Comparison of ENCODE assay signal across 16 cellular contexts in the genomic region with DNA sequence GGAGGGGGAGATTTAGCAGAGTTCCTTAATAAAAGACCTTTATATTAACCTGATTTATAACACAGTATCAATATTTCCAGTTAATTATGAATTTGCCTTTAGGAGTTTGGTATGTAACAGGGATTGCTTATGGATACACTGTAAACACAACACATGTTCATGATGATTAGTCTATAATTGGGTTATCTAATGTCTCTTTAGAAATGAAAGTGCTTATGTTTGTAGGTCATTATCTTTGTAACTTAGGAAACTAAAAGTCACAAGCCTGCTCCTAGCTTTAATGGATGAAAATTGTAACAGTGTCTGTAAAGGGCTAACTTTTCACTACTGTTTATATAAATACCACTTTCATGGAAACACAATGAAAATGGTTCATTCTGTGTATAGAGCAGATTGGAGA. TPM values are rescaled to one million over a fixed set of nuclear protein-coding genes. Genes with fewer than 3 reads are reported as not detected.
DNase-seq lines count a peak whose midpoint lies in the region; ATAC-seq, FAIRE-seq and TF ChIP-seq lines count a peak whose summit lies in the region.
"Had no signal": no experiment of that assay in that cellular context is flagged by ENCODE, and none has a peak within 500 bp of the region (broad histone marks: within the 10 kb centered on the region; RNA-seq: fewer than 3 reads in every experiment).

No MANE protein-coding gene starts in this region.

- peak overlapping the region in 11 of 12 donors; percentile 1 to 98 (median 77) for H3K27ac ChIP-seq in heart left ventricle
- H3K27ac ChIP-seq: BLaER1 treated with 17β-estradiol and CSF1 and Interleukin-3, amounts not matched to agents 10 nM and 100 nM; HL-60 had no signal

- H3K27me3 ChIP-seq in heart left ventricle, result no peaks in the 10 kb centered on the region
- H3K27me3 ChIP-seq: BLaER1 treated with 17β-estradiol and CSF1 and Interleukin-3, amounts not matched to agents 10 nM and 100 nM had no signal

- H3K36me3 ChIP-seq in heart left ventricle, result no peaks in the 10 kb centered on the region
- H3K36me3 ChIP-seq: BLaER1 treated with 17β-estradiol and CSF1 and Interleukin-3, amounts not matched to agents 10 nM and 100 nM had no signal

- H3K4me3 ChIP-seq in heart left ventricle, result peak overlapping the region in 9 of 12 donors; percentile 2 to 88 (median 12)
- H3K4me3 ChIP-seq: BLaER1 treated with 17β-estradiol and CSF1 and Interleukin-3, amounts not matched to agents 10 nM and 100 nM; GM23338 had no signal

- DNase-seq in Right ventricle myocardium inferior (ENCODE audit: missing footprints) (no peak), cardiac septum (ENCODE audit: low spot score) (no peak), heart left ventricle (no peak), GM13977 (ENCODE audit: low spot score) (no peak), T-helper 1 cell (no peak), kidney tubule cell (ENCODE audit: low spot score) (no peak)
- DNase-seq: 8988T; ACHN; CD4-positive, CD25-positive, alpha-beta regulatory T cell; GF-D8; H7 had no signal

- no peak for TF ChIP-seq CTCF in heart left ventricle (IDR thresholded peaks at IDR 0.05)
- no peak for TF ChIP-seq CTCF in GM13977 (IDR thresholded peaks at IDR 0.05; ENCODE audit: extremely low read depth, insufficient read depth, missing control alignments)

- in situ Hi-C loops in GM13977 (cut with MboI; ENCODE audit: low pct_unique_long_range_greater_than_20kb, low sequenced_read_pairs, unreplicated experiment), result no loop called here

- no peak for TF ChIP-seq POLR2A in heart left ventricle (IDR thresholded peaks at IDR 0.05)

- peaks cover 0 to 49% (median 18%) of the 10 kb centered on the region in 12 donors for H3K4me1 ChIP-seq in heart left ventricle

- FAIRE-seq in islet of Langerhans (lab: Jason Lieb, UNC), result peak; percentile 82
- FAIRE-seq: GM18507 had no signal

- no peaks in the 10 kb centered on the region for H3K9me3 ChIP-seq in heart left ventricle
- H3K9me3 ChIP-seq: BLaER1 treated with 17β-estradiol and CSF1 and Interleukin-3, amounts not matched to agents 10 nM and 100 nM had no signal

- intact Hi-C loops in Right ventricle myocardium inferior (cut with DNase I) (loop anchor here (5.0 to 10.0 kb wide), 2 partner anchors 237 to 530 kb away; no protein-coding TSS in a partner anchor), cardiac septum (cut with DNase I) (no loop called here), heart left ventricle (cut with DNase I) (loop anchor here in 6 of 10 donors (2.0 to 10.0 kb wide), 8 partner anchors 21 to 640 kb away; no protein-coding TSS in a partner anchor)

- ATAC-seq in Right ventricle myocardium inferior (peak; percentile 39), heart left ventricle (peak in 3 of 4 donors; percentile 17 to 57 (median 37))
- ATAC-seq: GM23338 had no signal

RNA-seq across cellular contexts. Expression of gene PDE3A, which starts 9.4 kb away (rescaled TPM):
- total RNA-seq in Right ventricle myocardium inferior (152 TPM), cardiac septum (132 TPM), heart left ventricle (100 to 1,000 TPM; 129 to 295 (median 214) TPM)
- polyA plus RNA-seq in heart left ventricle, result 10 to 100 TPM; 44.5 to 46.7 TPM
